Comparison of ENCODE assay signal across 8 cellular contexts in genomic region chr1:11478571-11479374, GRCh38. TPM values are rescaled to one million over a fixed set of nuclear protein-coding genes. Genes with fewer than 3 reads are reported as not detected.
DNase-seq lines count a peak whose midpoint lies in the region; ATAC-seq and TF ChIP-seq lines count a peak whose summit lies in the region.

Gene DISP3 (plus strand): TSS chr1:11479155. CDS start chr1:11500993, 21,838 bp downstream.

- 0 out of 2 replicates have a peak within 1 kb of the TSS, but pooled peaks have one; percentile 21 for H3K27ac ChIP-seq in RWPE1
- H3K27ac ChIP-seq in osteoblast (ENCODE audit: low read depth, low read length) = no peak within 1 kb of the TSS
- no peak within 1 kb of the TSS for H3K27ac ChIP-seq in testis

- peak within 1 kb of the TSS; percentile 59 for H2AFZ ChIP-seq in osteoblast (ENCODE audit: low read length)

- 0 to 1% methylated on average over 16 to 49 of the region's 96 CpGs for WGBS in testis, 2 donors

- DNase-seq in COR-L47 (lab: John Stamatoyannopoulos, UW) = peak; percentile 92
- peak; percentile 47 for DNase-seq in KG1 (lab: John Stamatoyannopoulos, UW)
- DNase-seq in RWPE1 (ENCODE audit: low spot score) = peak; percentile 92
- peak; percentile 41 for DNase-seq in activated gamma-delta T cell (lab: John Stamatoyannopoulos, UW)
- peak; percentile 33 for DNase-seq in foreskin melanocyte
- DNase-seq in osteoblast (ENCODE audit: insufficient read length, low spot score, missing footprints) = peak; percentile 98
- peak; percentile 73 for DNase-seq in testis

- peak; percentile 76 for TF ChIP-seq CTCF in RWPE1 (conservative IDR thresholded peaks at IDR 0.05; ENCODE audit: low read depth)
- TF ChIP-seq CTCF in osteoblast (IDR thresholded peaks at IDR 0.05; ENCODE audit: extremely low read depth, low read depth, low read length) = peak; percentile 25
- TF ChIP-seq CTCF in testis (IDR thresholded peaks at IDR 0.05) = peak; percentile 43 to 61 (median 53)

- POLR2A ChIA-PET in RWPE1 (lab: Yijun Ruan, JAX; ENCODE audit: low non-redundant PET) = no interaction called here

- peak within 1 kb of the TSS; percentile 36 for H3K4me2 ChIP-seq in osteoblast (ENCODE audit: insufficient read depth, low read length)

- no peaks in the 10 kb centered on the region for H3K4me1 ChIP-seq in osteoblast (ENCODE audit: insufficient read depth, low read length)
- peaks cover 4% of the 10 kb centered on the region for H3K4me1 ChIP-seq in testis

- no peak for TF ChIP-seq POLR2A in testis (IDR thresholded peaks at IDR 0.05)

- H3K4me3 ChIP-seq in osteoblast (ENCODE audit: insufficient read depth, low read length) = peak within 1 kb of the TSS; percentile 45
- H3K4me3 ChIP-seq in testis = peak within 1 kb of the TSS; percentile 45 to 61

- intact Hi-C loops in testis (cut with DNase I; ENCODE audit: low total_unique reads) = no loop called here

- CTCF ChIA-PET in RWPE1 (lab: Yijun Ruan, JAX) = interaction anchor here (0.5 to 0.9 kb wide), 3 partner anchors 137 to 216 kb away, joined by 3 to 4 read pairs (median 4); no protein-coding TSS in a partner anchor

- H3K79me2 ChIP-seq in osteoblast (ENCODE audit: insufficient read depth, low read length) = no peaks in the 10 kb centered on the region

- H3K36me3 ChIP-seq in osteoblast (ENCODE audit: insufficient read depth, low read length) (no peaks in the 10 kb centered on the region), testis (ENCODE audit: low read depth, missing control alignments) (no peaks in the 10 kb centered on the region)

- no peaks in the 10 kb centered on the region for H4K20me1 ChIP-seq in osteoblast (ENCODE audit: insufficient read depth, low read length)

- peaks cover 16% of the 10 kb centered on the region for H3K27me3 ChIP-seq in osteoblast (ENCODE audit: insufficient read depth, low read length)
- H3K27me3 ChIP-seq in testis = no peaks in the 10 kb centered on the region

- H3K9me3 ChIP-seq in osteoblast (ENCODE audit: low read depth, low read length) (no peaks in the 10 kb centered on the region), testis (no peaks in the 10 kb centered on the region)

- ATAC-seq in GM21360 (IDR thresholded peaks at IDR 0.05; ENCODE audit: unreplicated experiment) = peak; percentile 77

RNA-seq across cellular contexts. Expression of gene DISP3, which starts in this region (rescaled TPM):
- under 0.01 TPM in 2 replicates for total RNA-seq in osteoblast
- total RNA-seq in testis = 1 to 10 TPM; 6.8 to 8.8 TPM
- polyA plus RNA-seq in testis (ENCODE audit: insufficient read depth, low read depth, low replicate concordance) = 7.3 TPM

Comparison
In these comparisons a context has a peak if more than half of its experiments do, and no peak if none do; other contexts are left out.
1. Peak in DNase-seq, H3K4me3 ChIP-seq and H3K4me2 ChIP-seq in osteoblast; RNA of the gene not detected or under 1 TPM.
2. DNase-seq: peak in every context shown above with its lines; median percentile 98 in osteoblast; 92 in COR-L47; 92 in RWPE1; 73 in testis; 47 in KG1; 41 in activated gamma-delta T cell; 33 in foreskin melanocyte.
3. CTCF ChIP-seq: peak in every context shown above with its lines; median percentile 76 in RWPE1; 53 in testis; 25 in osteoblast.